Comparison of ENCODE assay signal across 8 cellular contexts in the genomic region with DNA sequence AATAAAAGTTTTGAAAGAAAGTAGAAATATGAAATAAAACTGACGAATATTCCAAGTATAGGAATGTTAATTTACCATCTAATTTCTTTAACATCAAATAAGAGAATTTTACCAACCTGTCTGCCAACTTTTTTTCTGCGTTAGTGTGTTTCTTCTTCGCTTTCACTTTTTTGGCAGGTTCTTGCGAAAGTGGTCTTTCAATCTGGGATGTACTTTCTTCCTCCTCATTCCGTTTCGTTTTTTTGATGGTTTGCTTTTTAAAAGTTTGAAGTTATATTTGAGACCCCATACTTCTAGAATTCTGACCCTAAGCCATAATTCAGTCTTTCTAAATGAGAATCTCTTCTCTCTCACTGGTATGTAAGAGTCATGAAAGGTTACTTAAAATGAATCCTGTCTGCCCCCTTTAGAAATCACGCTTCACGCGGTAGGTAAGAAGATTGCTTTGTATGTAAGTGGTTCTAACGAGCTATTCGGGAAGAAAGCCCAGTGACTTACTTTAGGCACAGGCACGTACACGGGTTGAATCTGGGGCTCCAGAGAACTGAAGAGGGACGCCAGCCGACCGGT. TPM values are rescaled to one million over a fixed set of nuclear protein-coding genes. Genes with fewer than 3 reads are reported as not detected.
A peak's percentile ranks its signal among the peaks of the same experiment; 100 is the strongest.
DNase-seq lines count a peak whose midpoint lies in the region; ATAC-seq and TF ChIP-seq lines count a peak whose summit lies in the region.

No MANE protein-coding gene starts in this region.

- H3K9me3 ChIP-seq in Peyer's patch (no peaks in the 10 kb centered on the region), mucosa of rectum (ENCODE audit: control insufficient read depth in 2 of 2, low read length in 2 of 2) (no peaks in the 10 kb centered on the region)

- peaks cover 0 to 36% (median 0%) of the 10 kb centered on the region in 3 donors for H3K36me3 ChIP-seq in Peyer's patch
- H3K36me3 ChIP-seq in mucosa of rectum (ENCODE audit: control insufficient read depth in 2 of 2, insufficient read depth in 2 of 2, low read length in 2 of 2) = peaks cover 7 to 22% of the 10 kb centered on the region in 2 donors

- no peak for TF ChIP-seq POLR2A in Peyer's patch (IDR thresholded peaks at IDR 0.05)

- H3K9ac ChIP-seq in mucosa of rectum (ENCODE audit: low read depth in 1 of 2, low read length in 2 of 2) = peak overlapping the region; percentile 90 to 97

- H3K27me3 ChIP-seq in Peyer's patch = no peaks in the 10 kb centered on the region
- no peaks in the 10 kb centered on the region for H3K27me3 ChIP-seq in mucosa of rectum (ENCODE audit: control insufficient read depth in 2 of 2, insufficient read depth in 2 of 2, low read length in 2 of 2)

- ATAC-seq in GM18517 (IDR thresholded peaks at IDR 0.05; ENCODE audit: unreplicated experiment) (peak; percentile 34), HG03064 (IDR thresholded peaks at IDR 0.05; ENCODE audit: low read depth, unreplicated experiment) (peak; percentile 21)

- H3K4me3 ChIP-seq in AG09309 (ENCODE audit: control insufficient read depth, low read depth, low read length) (peak overlapping the region; percentile 84), Peyer's patch (peak overlapping the region; percentile 68 to 85 (median 72)), mucosa of rectum (ENCODE audit: low read length in 2 of 2) (peak overlapping the region; percentile 97 to 99)

- H3K4me1 ChIP-seq in Peyer's patch = peaks cover 0 to 40% (median 7%) of the 10 kb centered on the region in 4 donors
- H3K4me1 ChIP-seq in mucosa of rectum (ENCODE audit: control insufficient read depth in 2 of 2, insufficient read depth in 2 of 2, low read length in 2 of 2) = peaks cover 13 to 20% of the 10 kb centered on the region in 2 donors

- DNase-seq in AG09309 (ENCODE audit: low read depth) (peak; percentile 23), Peyer's patch (no peak), dermis blood vessel endothelial cell (peak; percentile 79), C1 segment of cervical spinal cord (lab: John Stamatoyannopoulos, UW) (no peak)
- no peak for DNase-seq in stimulated activated naive CD4-positive, alpha-beta T cell treated with Interleukin-2 at 50 U/mL for 16 hours (lab: John Stamatoyannopoulos, UW)

- H3K27ac ChIP-seq in Peyer's patch = peak overlapping the region; percentile 89 to 93 (median 90)
- H3K27ac ChIP-seq in mucosa of rectum (ENCODE audit: low read depth in 2 of 2, low read length in 2 of 2) = peak overlapping the region; percentile 90 to 93

- TF ChIP-seq CTCF in AG09309 (IDR thresholded peaks at IDR 0.05; ENCODE audit: control insufficient read depth, insufficient read depth, low read depth, low read length, missing control alignments) (no peak), Peyer's patch (IDR thresholded peaks at IDR 0.05) (peak in 2 of 6 experiments; percentile 8 to 10)

RNA-seq across cellular contexts. Expression of a gene that starts 0.6 kb away (rescaled TPM):
- 100 to 1,000 TPM in 1 of 4 donors, 10 to 100 TPM in 3; 21.5 to 110 (median 33.1) TPM for total RNA-seq in Peyer's patch
- 37.1 and 55.8 TPM in 2 replicates for total RNA-seq in dermis blood vessel endothelial cell

RNA-seq across cellular contexts. Expression of a gene that starts 31.8 kb away (rescaled TPM):
- total RNA-seq in Peyer's patch = 10 to 100 TPM; 38.0 to 44.3 (median 42.8) TPM
- total RNA-seq in dermis blood vessel endothelial cell = 65.7 and 83.6 TPM in 2 replicates

Comparison
In these comparisons a context has a peak if more than half of its experiments do, and no peak if none do; other contexts are left out.
1. DNase-seq: peak in AG09309 (single experiment) and dermis blood vessel endothelial cell (single experiment); none in Peyer's patch (0 of 3), C1 segment of cervical spinal cord (0 of 14) and stimulated activated naive CD4-positive, alpha-beta T cell treated with Interleukin-2 at 50 U/mL for 16 hours (single experiment).
2. Peak in every context shown above with its lines, with median percentiles within 50 percentile points of each other: H3K4me3 ChIP-seq.